ENCODE assay signal across 15 cellular contexts in the genomic region with DNA sequence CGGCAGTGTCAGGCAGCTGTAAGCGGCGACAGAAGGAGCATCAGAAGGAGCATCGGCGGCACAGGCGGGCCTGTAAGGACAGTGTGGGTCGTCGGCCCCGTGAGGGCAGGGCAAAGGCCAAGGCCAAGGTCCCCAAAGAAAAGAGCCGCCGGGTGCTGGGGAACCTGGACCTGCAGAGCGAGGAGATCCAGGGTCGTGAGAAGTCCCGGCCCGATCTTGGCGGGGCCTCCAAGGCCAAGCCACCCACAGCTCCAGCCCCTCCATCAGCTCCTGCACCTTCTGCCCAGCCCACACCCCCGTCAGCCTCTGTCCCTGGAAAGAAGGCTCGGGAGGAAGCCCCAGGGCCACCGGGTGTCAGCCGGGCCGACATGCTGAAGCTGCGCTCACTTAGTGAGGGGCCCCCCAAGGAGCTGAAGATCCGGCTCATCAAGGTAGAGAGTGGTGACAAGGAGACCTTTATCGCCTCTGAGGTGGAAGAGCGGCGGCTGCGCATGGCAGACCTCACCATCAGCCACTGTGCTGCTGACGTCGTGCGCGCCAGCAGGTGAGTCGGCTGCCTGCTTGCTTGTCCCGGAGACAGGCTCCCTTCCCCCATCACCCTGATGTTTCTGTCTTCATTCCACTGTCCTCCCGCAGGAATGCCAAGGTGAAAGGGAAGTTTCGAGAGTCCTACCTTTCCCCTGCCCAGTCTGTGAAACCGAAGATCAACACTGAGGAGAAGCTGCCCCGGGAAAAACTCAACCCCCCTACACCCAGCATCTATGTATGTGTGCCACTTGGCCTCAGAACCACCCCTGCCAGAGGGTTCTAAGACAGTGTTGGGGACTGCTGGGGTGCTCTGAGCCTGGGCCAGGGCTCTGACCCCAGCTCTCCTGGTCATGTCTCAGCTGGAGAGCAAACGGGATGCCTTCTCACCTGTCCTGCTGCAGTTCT. TPM values are rescaled to one million over a fixed set of nuclear protein-coding genes. Genes with fewer than 3 reads are reported as not detected.
A peak's percentile ranks its signal among the peaks of the same experiment; 100 is the strongest.
DNase-seq lines count a peak whose midpoint lies in the region; ATAC-seq, FAIRE-seq and TF ChIP-seq lines count a peak whose summit lies in the region.
"Had no signal": no experiment of that assay in that cellular context is flagged by ENCODE, and none has a peak within 500 bp of the region (broad histone marks: within the 10 kb centered on the region; RNA-seq: fewer than 3 reads in every experiment).

No MANE protein-coding gene starts in this region.

- H3K9me3 ChIP-seq in HEK293 (ENCODE audit: control insufficient read depth, insufficient read depth, low read depth, low read length) (no peaks in the 10 kb centered on the region), astrocyte (ENCODE audit: insufficient read depth, low read depth, low read length) (no peaks in the 10 kb centered on the region), pancreas (no peaks in the 10 kb centered on the region)
- H3K9me3 ChIP-seq: Caco-2, transverse colon had no signal

- no peak overlapping the region for H3K9ac ChIP-seq in astrocyte (ENCODE audit: low read length)

- H3K4me3 ChIP-seq in HEK293 (ENCODE audit: low read depth, low read length) (no peak overlapping the region), astrocyte (ENCODE audit: insufficient read depth, low read depth, low read length) (no peak overlapping the region), pancreas (no peak overlapping the region)
- H3K4me3 ChIP-seq: transverse colon had no signal

- H3K27ac ChIP-seq in HEK293 (ENCODE audit: extremely low read depth, low read depth, low read length) (no peak overlapping the region), astrocyte (ENCODE audit: low read depth, low read length) (no peak overlapping the region), pancreas (no peak overlapping the region)
- H3K27ac ChIP-seq: transverse colon, VCaP had no signal

- no peaks in the 10 kb centered on the region for H3K9me3 Mint-ChIP-seq in astrocyte (ENCODE audit: unreplicated experiment)
- H3K9me3 Mint-ChIP-seq: H9 had no signal

- H3K4me1 ChIP-seq in HEK293 (ENCODE audit: control insufficient read depth, insufficient read depth, low read length), result peaks cover 5% of the 10 kb centered on the region
- H3K4me1 ChIP-seq in astrocyte (ENCODE audit: insufficient read depth, low read length), result peaks cover 13% of the 10 kb centered on the region
- peaks cover 7 to 10% (median 9%) of the 10 kb centered on the region in 3 donors for H3K4me1 ChIP-seq in pancreas
- H3K4me1 ChIP-seq: Caco-2 had no signal

- ATAC-seq in pancreas (no peak), HG02884 (IDR thresholded peaks at IDR 0.05; ENCODE audit: unreplicated experiment) (no peak), HG02588 (IDR thresholded peaks at IDR 0.05; ENCODE audit: unreplicated experiment) (no peak), GM21619 (IDR thresholded peaks at IDR 0.05; ENCODE audit: unreplicated experiment) (no peak)

- H3K4me2 ChIP-seq in astrocyte (ENCODE audit: low read length), result no peak overlapping the region

- H3K36me3 Mint-ChIP-seq in astrocyte (ENCODE audit: low read depth, unreplicated experiment), result peaks cover 19% of the 10 kb centered on the region

- 78 to 79% methylated on average over 38 of the region's 38 CpGs for WGBS in pancreas, 2 donors

- H3K4me1 Mint-ChIP-seq in astrocyte (ENCODE audit: low read depth, unreplicated experiment), result peaks cover 9% of the 10 kb centered on the region

- no peak for TF ChIP-seq CTCF in HEK293 (tag by site-specific recombination; IDR thresholded peaks at IDR 0.05)
- no peak for TF ChIP-seq CTCF in astrocyte (IDR thresholded peaks at IDR 0.05; ENCODE audit: insufficient read depth, low read depth, low read length)
- no peak for TF ChIP-seq CTCF in pancreas (IDR thresholded peaks at IDR 0.05)

- no peaks in the 10 kb centered on the region for H3K27me3 Mint-ChIP-seq in astrocyte (ENCODE audit: low read depth, unreplicated experiment)

- peaks cover 53% of the 10 kb centered on the region for H4K20me1 ChIP-seq in astrocyte (ENCODE audit: insufficient read depth, low read length)

- H3K36me3 ChIP-seq in HEK293 (ENCODE audit: control insufficient read depth in 2 of 2, insufficient read depth in 1 of 2, low read length in 2 of 2), result peaks cover 19 to 76% of the 10 kb centered on the region in 2 experiments
- H3K36me3 ChIP-seq in astrocyte (ENCODE audit: insufficient read depth, low read length), result peaks cover 11% of the 10 kb centered on the region
- H3K36me3 ChIP-seq in pancreas, result peaks cover 0 to 33% (median 6%) of the 10 kb centered on the region in 3 donors

- H3K4me3 Mint-ChIP-seq in astrocyte (ENCODE audit: unreplicated experiment), result no peak overlapping the region

- FAIRE-seq in astrocyte (lab: Jason Lieb, UNC) (no peak), pancreas (lab: Jason Lieb, UNC) (no peak)

- peak; percentile 34 for DNase-seq in activated CD8-positive, alpha-beta memory T cell treated with anti-CD3 and anti-CD28 coated beads, Interleukin-2, amount 50 U/mL, for 4 hours
- DNase-seq in activated CD8-positive, alpha-beta memory T cell treated with anti-CD3 and anti-CD28 coated beads for 24 hours, result no peak
- DNase-seq in astrocyte (ENCODE audit: low read depth) (no peak), pancreas (peak in 5 of 6 donors; percentile 25 to 81 (median 45))
- DNase-seq: aorta, Caco-2, GDM1, H9, RPMI8226, transverse colon had no signal

- H3K27me3 ChIP-seq in astrocyte (ENCODE audit: insufficient read depth, low read length), result no peaks in the 10 kb centered on the region
- H3K27me3 ChIP-seq in pancreas, result no peaks in the 10 kb centered on the region
- H3K27me3 ChIP-seq: transverse colon had no signal

- POLR2A ChIA-PET in HEK293 (lab: Yijun Ruan, JAX), result interaction anchor here (1.1 kb wide), 1 partner anchor 162 kb away, joined by 3 read pairs; a partner anchor contains a TSS

- intact Hi-C loops in pancreas (cut with DNase I), result loop anchor here in 2 of 3 donors (5.0 to 10.0 kb wide), 2 partner anchors 105 to 107 kb away; no protein-coding TSS in a partner anchor

- peaks cover 25% of the 10 kb centered on the region for H3K79me2 ChIP-seq in astrocyte (ENCODE audit: insufficient read depth, low read length)

- H2AFZ ChIP-seq in astrocyte (ENCODE audit: low read depth, low read length), result no peak overlapping the region

- peak overlapping the region; percentile 58 for H3K27ac Mint-ChIP-seq in astrocyte (ENCODE audit: unreplicated experiment)
- H3K27ac Mint-ChIP-seq: H9 had no signal

- CTCF ChIA-PET in HEK293 (lab: Yijun Ruan, JAX), result interaction anchor here (1.1 to 2.6 kb wide), 5 partner anchors 16 to 405 kb away, joined by 3 to 13 read pairs (median 9); a partner anchor contains a TSS

TF ChIP-seq in HEK293, 187 proteins besides CTCF, POLR2A, EP300 and RAD21:
- TF ChIP-seq BCL11B (tag by site-specific recombination; IDR thresholded peaks at IDR 0.05; ENCODE audit: low read depth) (peak; percentile 68; the same call in 1 of the 2 replicates), ZNF202 (tag by site-specific recombination; IDR thresholded peaks at IDR 0.05; ENCODE audit: borderline replicate concordance) (no peak), ZNF549 (tag by site-specific recombination; IDR thresholded peaks at IDR 0.05) (no peak), ZSCAN16 (tag by site-specific recombination; IDR thresholded peaks at IDR 0.05) (no peak), ZNF560 (tag by site-specific recombination; IDR thresholded peaks at IDR 0.05; ENCODE audit: borderline replicate concordance) (no peak), ZNF140 (tag by site-specific recombination; IDR thresholded peaks at IDR 0.05) (no peak), ZNF37A (tag by site-specific recombination; IDR thresholded peaks at IDR 0.05) (no peak)
- TF ChIP-seq, protein P1, sequence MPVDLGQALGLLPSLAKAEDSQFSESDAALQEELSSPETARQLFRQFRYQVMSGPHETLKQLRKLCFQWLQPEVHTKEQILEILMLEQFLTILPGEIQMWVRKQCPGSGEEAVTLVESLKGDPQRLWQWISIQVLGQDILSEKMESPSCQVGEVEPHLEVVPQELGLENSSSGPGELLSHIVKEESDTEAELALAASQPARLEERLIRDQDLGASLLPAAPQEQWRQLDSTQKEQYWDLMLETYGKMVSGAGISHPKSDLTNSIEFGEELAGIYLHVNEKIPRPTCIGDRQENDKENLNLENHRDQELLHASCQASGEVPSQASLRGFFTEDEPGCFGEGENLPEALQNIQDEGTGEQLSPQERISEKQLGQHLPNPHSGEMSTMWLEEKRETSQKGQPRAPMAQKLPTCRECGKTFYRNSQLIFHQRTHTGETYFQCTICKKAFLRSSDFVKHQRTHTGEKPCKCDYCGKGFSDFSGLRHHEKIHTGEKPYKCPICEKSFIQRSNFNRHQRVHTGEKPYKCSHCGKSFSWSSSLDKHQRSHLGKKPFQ (tag by site-specific recombination; IDR thresholded peaks at IDR 0.05), result no peak

RNA-seq across cellular contexts. Expression of a gene that starts 5.4 kb away (rescaled TPM):
- total RNA-seq in astrocyte (25.3 and 33.7 TPM in 2 replicates), pancreas (1 to 10 TPM; 2.1 to 4.2 (median 2.4) TPM)
- 10 to 100 TPM; 21.6 to 28.5 TPM for polyA plus RNA-seq in pancreas

RNA-seq across cellular contexts. Expression of a gene that starts 7.9 kb away (rescaled TPM):
- total RNA-seq in astrocyte (56.2 and 60.2 TPM in 2 replicates), pancreas (10 to 100 TPM; 20.1 to 29.6 (median 26.6) TPM)
- 10 to 100 TPM; 75.7 to 87.2 TPM for polyA plus RNA-seq in pancreas

RNA-seq across cellular contexts. Expression of a gene that starts 8.4 kb away (rescaled TPM):
- total RNA-seq in astrocyte, result 19.5 and 21.1 TPM in 2 replicates
- 10 to 100 TPM in 1 of 6 donors, 1 to 10 TPM in 5; 5.0 to 10.5 (median 8.4) TPM for total RNA-seq in pancreas
- 1 to 10 TPM; 4.9 to 8.5 TPM for polyA plus RNA-seq in pancreas

RNA-seq across cellular contexts. Expression of a gene that starts 15.4 kb away (rescaled TPM):
- total RNA-seq in astrocyte, result 50.4 and 54.1 TPM in 2 replicates
- total RNA-seq in pancreas, result 10 to 100 TPM; 14.9 to 23.7 (median 17.3) TPM
- 10 to 100 TPM in 1 of 2 donors, 1 to 10 TPM in 1; 8.9 to 15.3 TPM for polyA plus RNA-seq in pancreas

RNA-seq across cellular contexts. Expression of a gene that starts 39.1 kb away (rescaled TPM):
- total RNA-seq in astrocyte (109 and 111 TPM in 2 replicates), pancreas (100 to 1,000 TPM in 1 of 6 donors, 10 to 100 TPM in 5; 35.9 to 101 (median 43.1) TPM)
- 100 to 1,000 TPM; 117 to 143 TPM for polyA plus RNA-seq in pancreas

Comparison
In these comparisons a context has a peak if more than half of its experiments do, and no peak if none do; other contexts are left out.
1. DNase-seq: peak in activated CD8-positive, alpha-beta memory T cell treated with anti-CD3 and anti-CD28 coated beads, Interleukin-2, amount 50 U/mL, for 4 hours (single experiment) and pancreas (5 of 6); none in activated CD8-positive, alpha-beta memory T cell treated with anti-CD3 and anti-CD28 coated beads for 24 hours (single experiment) and astrocyte (single experiment).